In the genomic region with DNA sequence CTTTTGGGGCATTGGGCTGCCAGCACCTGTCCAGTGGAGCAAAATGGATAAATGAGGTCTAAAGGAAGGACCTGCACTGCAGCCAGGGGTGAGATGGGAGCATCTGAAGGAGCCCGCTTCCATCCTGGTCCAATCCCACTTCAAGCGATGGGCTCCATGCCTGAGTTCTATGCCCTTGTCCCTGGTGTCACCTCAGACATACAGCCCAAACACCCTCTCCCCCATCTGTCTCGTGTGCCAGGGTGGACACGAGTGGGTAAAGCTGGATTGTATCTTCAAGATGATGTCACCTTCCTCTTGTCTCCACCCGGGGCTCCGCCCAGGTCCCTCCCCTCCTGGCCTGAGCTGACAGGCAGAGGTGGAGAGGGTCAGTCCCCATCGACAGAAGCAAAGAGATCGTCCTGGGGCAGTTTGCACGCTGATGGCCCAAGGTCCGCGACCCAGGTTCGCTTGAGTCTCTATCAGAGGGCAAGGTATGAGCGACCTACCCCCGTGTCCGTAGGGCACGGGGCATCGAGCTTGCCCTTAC, we compare ENCODE assay signal across 8 cellular contexts. TPM values are rescaled to one million over a fixed set of nuclear protein-coding genes. Genes with fewer than 3 reads are reported as not detected.
DNase-seq lines count a peak whose midpoint lies in the region; ATAC-seq and TF ChIP-seq lines count a peak whose summit lies in the region.

No MANE protein-coding gene starts in this region.

- no peak; the same call in 1 of the 2 replicates for TF ChIP-seq CTCF in HEK293 (tag by site-specific recombination; IDR thresholded peaks at IDR 0.05)
- TF ChIP-seq CTCF in OCI-LY3 (IDR thresholded peaks at IDR 0.05; ENCODE audit: low read depth, low read length): no peak
- TF ChIP-seq CTCF in heart left ventricle (IDR thresholded peaks at IDR 0.05): no peak

- peaks cover 3% of the 10 kb centered on the region for H3K4me1 ChIP-seq in HEK293 (ENCODE audit: control insufficient read depth, insufficient read depth, low read length)
- H3K4me1 ChIP-seq in OCI-LY3 (ENCODE audit: low read length): peaks cover 22% of the 10 kb centered on the region; the same call in 1 of the 2 replicates
- H3K4me1 ChIP-seq in heart left ventricle: peaks cover 0 to 45% (median 29%) of the 10 kb centered on the region in 12 donors

- peak overlapping the region; percentile 97 for H3K4me2 ChIP-seq in OCI-LY3 (ENCODE audit: low read length)

- peak overlapping the region; percentile 92 for H3K9ac ChIP-seq in OCI-LY3 (ENCODE audit: low read length)

- H3K4me1 Mint-ChIP-seq in activated naive CD8-positive, alpha-beta T cell treated with anti-CD3 and anti-CD28 coated beads, Interleukin-2, amount 10 ng/mL, durations not matched to agents 7 days and 5 days: peaks cover 32% of the 10 kb centered on the region

- H3K27ac Mint-ChIP-seq in activated naive CD8-positive, alpha-beta T cell treated with anti-CD3 and anti-CD28 coated beads, Interleukin-2, amount 10 ng/mL, durations not matched to agents 7 days and 5 days: peak overlapping the region; percentile 97

- no peaks in the 10 kb centered on the region for H3K9me3 ChIP-seq in HEK293 (ENCODE audit: control insufficient read depth, insufficient read depth, low read depth, low read length)
- H3K9me3 ChIP-seq in OCI-LY3 (ENCODE audit: insufficient read depth, low read length): no peaks in the 10 kb centered on the region
- H3K9me3 ChIP-seq in heart left ventricle: no peaks in the 10 kb centered on the region

- no peak for TF ChIP-seq POLR2A in heart left ventricle (IDR thresholded peaks at IDR 0.05)

- ATAC-seq in activated naive CD8-positive, alpha-beta T cell treated with anti-CD3 and anti-CD28 coated beads, Interleukin-2, amount 10 ng/mL, durations not matched to agents 7 days and 5 days (ENCODE audit: low read depth): peak; percentile 5
- peak; percentile 27 to 52 (median 44) for ATAC-seq in heart left ventricle

- peaks cover 7% of the 10 kb centered on the region for H3K36me3 Mint-ChIP-seq in activated naive CD8-positive, alpha-beta T cell treated with anti-CD3 and anti-CD28 coated beads, Interleukin-2, amount 10 ng/mL, durations not matched to agents 7 days and 5 days

- peak overlapping the region; percentile 52; the same call in 1 of the 2 replicates for H2AFZ ChIP-seq in OCI-LY3 (ENCODE audit: low read depth, low read length)

- peak overlapping the region; percentile 56; the same call in 1 of the 2 replicates for H3K27ac ChIP-seq in HEK293 (ENCODE audit: extremely low read depth, low read depth, low read length)
- H3K27ac ChIP-seq in OCI-LY3 (ENCODE audit: low read length): peak overlapping the region; percentile 59
- peak overlapping the region; percentile 80 to 96 (median 94) for H3K27ac ChIP-seq in heart left ventricle

- H3K4me3 ChIP-seq in HEK293 (ENCODE audit: low read depth, low read length) (peak overlapping the region; percentile 77), OCI-LY3 (ENCODE audit: low read length) (peak overlapping the region; percentile 99), heart left ventricle (peak overlapping the region; percentile 46 to 96 (median 88))

- WGBS in heart left ventricle, 4 donors: 7 to 13% (median 9%) methylated on average over 15 to 17 of the region's 17 CpGs

- CTCF ChIA-PET in HEK293 (lab: Yijun Ruan, JAX): interaction anchor here (0.5 to 4.9 kb wide), 15 partner anchors 11 to 1708 kb away, joined by 3 to 101 read pairs (median 8); partner anchors contain the start of genes HMGA1 and NUDT3

- H3K79me2 ChIP-seq in OCI-LY3 (ENCODE audit: low read length): peaks cover 13% of the 10 kb centered on the region; the same call in 1 of the 2 replicates

- POLR2A ChIA-PET in HEK293 (lab: Yijun Ruan, JAX): interaction anchor here (0.6 to 4.5 kb wide), 7 partner anchors 12 to 344 kb away, joined by 4 to 54 read pairs (median 10); partner anchors contain the start of genes HMGA1 and RPS10
- POLR2A ChIA-PET in activated naive CD8-positive, alpha-beta T cell treated with anti-CD3 and anti-CD28 coated beads, Interleukin-2, amount 10 ng/mL, durations not matched to agents 7 days and 5 days (lab: Charles Lee): interaction anchor here (0.6 to 4.1 kb wide), 9 partner anchors 11 to 1949 kb away, joined by 3 to 42 read pairs (median 11); partner anchors contain the start of genes HMGA1 and NUDT3

- peak; percentile 34 for DNase-seq in NCI-H146 (lab: John Stamatoyannopoulos, UW)
- no peak for DNase-seq in NCI-H146 treated with DMSO at 0.1 percent for 48 hours (lab: John Stamatoyannopoulos, UW; ENCODE audit: unreplicated experiment)
- DNase-seq in activated naive CD8-positive, alpha-beta T cell treated with anti-CD3 and anti-CD28 coated beads, Interleukin-2, amount 10 ng/mL, durations not matched to agents 7 days and 5 days: peak; percentile 65
- DNase-seq in heart left ventricle: peak; percentile 62 to 84 (median 79)
- DNase-seq in posterior vena cava (ENCODE audit: low spot score): peak; percentile 90
- no peak for DNase-seq in T1000 (lab: John Stamatoyannopoulos, UW)

- intact Hi-C loops in heart left ventricle (cut with DNase I): loop anchor here (2.0 to 10.0 kb wide), 6 partner anchors 51 to 357 kb away; partner anchors contain the start of gene NUDT3 (in 4 of the 10)
- intact Hi-C loops in posterior vena cava (cut with DNase I): loop anchor here in 1 of 2 donors (5.0 kb wide), 1 partner anchor 164 kb away; no protein-coding TSS in a partner anchor

- H4K20me1 ChIP-seq in OCI-LY3 (ENCODE audit: insufficient read depth, low read length): peaks cover 18% of the 10 kb centered on the region; the same call in 1 of the 2 replicates

- H3K36me3 ChIP-seq in HEK293 (ENCODE audit: control insufficient read depth in 2 of 2, insufficient read depth in 1 of 2, low read length in 2 of 2): peaks cover 0 to 19% of the 10 kb centered on the region in 2 experiments; a peak in 1 of 3 replicates
- H3K36me3 ChIP-seq in OCI-LY3 (replicated peaks; ENCODE audit: low read depth, low read length): peaks cover 5% of the 10 kb centered on the region
- peaks cover 0 to 5% (median 0%) of the 10 kb centered on the region in 9 donors for H3K36me3 ChIP-seq in heart left ventricle

- H3K27me3 Mint-ChIP-seq in activated naive CD8-positive, alpha-beta T cell treated with anti-CD3 and anti-CD28 coated beads, Interleukin-2, amount 10 ng/mL, durations not matched to agents 7 days and 5 days: peaks cover 7% of the 10 kb centered on the region

- no peaks in the 10 kb centered on the region for H3K9me3 Mint-ChIP-seq in activated naive CD8-positive, alpha-beta T cell treated with anti-CD3 and anti-CD28 coated beads, Interleukin-2, amount 10 ng/mL, durations not matched to agents 7 days and 5 days

- peak overlapping the region; percentile 98 for H3K4me3 Mint-ChIP-seq in activated naive CD8-positive, alpha-beta T cell treated with anti-CD3 and anti-CD28 coated beads, Interleukin-2, amount 10 ng/mL, durations not matched to agents 7 days and 5 days

- H3K27me3 ChIP-seq in OCI-LY3 (ENCODE audit: low read depth, low read length): no peaks in the 10 kb centered on the region
- no peaks in the 10 kb centered on the region for H3K27me3 ChIP-seq in heart left ventricle

TF ChIP-seq in HEK293, 187 proteins besides CTCF, POLR2A, EP300 and RAD21 (continues in another document):
- no peak for TF ChIP-seq KLF9 (tag by site-specific recombination; IDR thresholded peaks at IDR 0.05; ENCODE audit: low read depth)
- TF ChIP-seq, protein P1, sequence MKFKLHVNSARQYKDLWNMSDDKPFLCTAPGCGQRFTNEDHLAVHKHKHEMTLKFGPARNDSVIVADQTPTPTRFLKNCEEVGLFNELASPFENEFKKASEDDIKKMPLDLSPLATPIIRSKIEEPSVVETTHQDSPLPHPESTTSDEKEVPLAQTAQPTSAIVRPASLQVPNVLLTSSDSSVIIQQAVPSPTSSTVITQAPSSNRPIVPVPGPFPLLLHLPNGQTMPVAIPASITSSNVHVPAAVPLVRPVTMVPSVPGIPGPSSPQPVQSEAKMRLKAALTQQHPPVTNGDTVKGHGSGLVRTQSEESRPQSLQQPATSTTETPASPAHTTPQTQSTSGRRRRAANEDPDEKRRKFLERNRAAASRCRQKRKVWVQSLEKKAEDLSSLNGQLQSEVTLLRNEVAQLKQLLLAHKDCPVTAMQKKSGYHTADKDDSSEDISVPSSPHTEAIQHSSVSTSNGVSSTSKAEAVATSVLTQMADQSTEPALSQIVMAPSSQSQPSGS (tag by site-specific recombination; IDR thresholded peaks at IDR 0.05; ENCODE audit: low read depth): peak; percentile 85
- no peak for TF ChIP-seq ZSCAN23 (tag by site-specific recombination; IDR thresholded peaks at IDR 0.05)
- TF ChIP-seq ZNF221 (tag by site-specific recombination; IDR thresholded peaks at IDR 0.05; ENCODE audit: borderline replicate concordance): no peak
- no peak for TF ChIP-seq ZNF747 (tag by site-specific recombination; IDR thresholded peaks at IDR 0.05)
- TF ChIP-seq ZNF707 (tag by site-specific recombination; IDR thresholded peaks at IDR 0.05): no peak
- no peak for TF ChIP-seq OSR2 (tag by site-specific recombination; IDR thresholded peaks at IDR 0.05)
- no peak for TF ChIP-seq SALL2 (tag by site-specific recombination; IDR thresholded peaks at IDR 0.05; ENCODE audit: borderline replicate concordance)
- no peak for TF ChIP-seq ZSCAN5A (tag by site-specific recombination; IDR thresholded peaks at IDR 0.05)
- TF ChIP-seq ZNF501 (tag by site-specific recombination; IDR thresholded peaks at IDR 0.05): no peak
- no peak for TF ChIP-seq ZNF701 (tag by site-specific recombination; IDR thresholded peaks at IDR 0.05)
- TF ChIP-seq ZNF677 (tag by site-specific recombination; IDR thresholded peaks at IDR 0.05): 0 out of 2 replicates have a peak, but pooled peaks have one; percentile 28

RNA-seq across cellular contexts. Expression of gene SMIM29, which starts 0.5 kb away (rescaled TPM):
- 10 to 100 TPM; 24.4 to 28.3 TPM for total RNA-seq in activated naive CD8-positive, alpha-beta T cell treated with anti-CD3 and anti-CD28 coated beads, Interleukin-2, amount 10 ng/mL, durations not matched to agents 7 days and 5 days
- total RNA-seq in heart left ventricle: 10 to 100 TPM; 18.4 to 37.4 (median 22.6) TPM
- polyA plus RNA-seq in heart left ventricle: 10 to 100 TPM; 36.5 to 50.4 TPM
- 10 to 100 TPM; 19.0 to 24.5 TPM for total RNA-seq in posterior vena cava

RNA-seq across cellular contexts. Expression of gene HMGA1, which starts 11.6 kb away (rescaled TPM):
- 100 to 1,000 TPM; 233 to 247 TPM for total RNA-seq in activated naive CD8-positive, alpha-beta T cell treated with anti-CD3 and anti-CD28 coated beads, Interleukin-2, amount 10 ng/mL, durations not matched to agents 7 days and 5 days
- total RNA-seq in heart left ventricle: 10 to 100 TPM; 36.4 to 71.5 (median 44.8) TPM
- 10 to 100 TPM; 23.0 to 76.1 TPM for polyA plus RNA-seq in heart left ventricle
- 10 to 100 TPM; 11.3 to 39.7 TPM for total RNA-seq in posterior vena cava

Comparison
In these comparisons a context has a peak if more than half of its experiments do, and no peak if none do; other contexts are left out.
1. DNase-seq: peak in NCI-H146 (single experiment), activated naive CD8-positive, alpha-beta T cell treated with anti-CD3 and anti-CD28 coated beads, Interleukin-2, amount 10 ng/mL, durations not matched to agents 7 days and 5 days (single experiment), heart left ventricle (5 of 5) and posterior vena cava (single experiment); none in NCI-H146 treated with DMSO at 0.1 percent for 48 hours (single experiment) and T1000 (single experiment).
2. Peak in every context shown above with its lines, with median percentiles within 50 percentile points of each other: H3K27ac ChIP-seq and H3K4me3 ChIP-seq.